16 cellular contexts compared by ENCODE assay signal in genomic region chr13:30154531-30154930, GRCh38.
A peak's percentile ranks its signal among the peaks of the same experiment; 100 is the strongest.
DNase-seq lines count a peak whose midpoint lies in the region; ATAC-seq lines count a peak whose summit lies in the region.
"Had no signal": no experiment of that assay in that cellular context is flagged by ENCODE, and none has a peak within 500 bp of the region (broad histone marks: within the 10 kb centered on the region; RNA-seq: fewer than 3 reads in every experiment).

No MANE protein-coding gene starts in this region.

- POLR2A ChIA-PET in CD8-positive, alpha-beta memory T cell (lab: Charles Lee), result no interaction called here

- H3K4me1 Mint-ChIP-seq in CD8-positive, alpha-beta memory T cell, result peaks cover 93 to 100% (median 98%) of the 10 kb centered on the region in 3 donors
- peaks cover 63% of the 10 kb centered on the region for H3K4me1 Mint-ChIP-seq in T-helper 17 cell
- H3K4me1 Mint-ChIP-seq in natural killer cell treated with Interleukin-12 subunit alpha and Interleukin-12 subunit beta and Interleukin-15 and Interleukin-18, amount 100 ng/mL, for 72 hours (ENCODE audit: low read depth in 2 of 2), result peaks cover 83 to 93% of the 10 kb centered on the region in 2 donors

- no peak overlapping the region for H3K27ac ChIP-seq in CD8-positive, alpha-beta memory T cell (ENCODE audit: low read depth, low read length)
- H3K27ac ChIP-seq in temporal lobe (ENCODE audit: low read depth, low read length), result peak overlapping the region; percentile 64
- no peak overlapping the region for H3K27ac ChIP-seq in effector memory CD4-positive, alpha-beta T cell (ENCODE audit: insufficient read depth, low read length, poor library complexity, severe bottlenecking)
- H3K27ac ChIP-seq: GM23248, PC-9 had no signal

- peaks cover 0 to 2% (median 0%) of the 10 kb centered on the region in 3 donors for H3K36me3 Mint-ChIP-seq in CD8-positive, alpha-beta memory T cell
- no peaks in the 10 kb centered on the region for H3K36me3 Mint-ChIP-seq in T-helper 17 cell (ENCODE audit: low read depth)
- no peaks in the 10 kb centered on the region for H3K36me3 Mint-ChIP-seq in natural killer cell treated with Interleukin-12 subunit alpha and Interleukin-12 subunit beta and Interleukin-15 and Interleukin-18, amount 100 ng/mL, for 72 hours

- CTCF ChIA-PET in CD8-positive, alpha-beta memory T cell (lab: Charles Lee), result interaction anchor here (1.0 to 14.7 kb wide), 2 partner anchors 9 to 24 kb away, joined by 4 to 276 read pairs; no protein-coding TSS in a partner anchor

- H3K4me3 ChIP-seq in CD8-positive, alpha-beta memory T cell (ENCODE audit: low read length), result no peak overlapping the region
- no peak overlapping the region for H3K4me3 ChIP-seq in effector memory CD4-positive, alpha-beta T cell (ENCODE audit: insufficient read depth, low read depth, low read length, poor library complexity, severe bottlenecking)
- H3K4me3 ChIP-seq: GM23248, PC-9 had no signal

- no peak for DNase-seq in CD8-positive, alpha-beta memory T cell
- DNase-seq in T-helper 17 cell (no peak), Kasumi-1 (lab: John Stamatoyannopoulos, UW) (no peak)
- no peak for DNase-seq in natural killer cell treated with Interleukin-12 subunit alpha and Interleukin-12 subunit beta and Interleukin-15 and Interleukin-18, amount 100 ng/mL, for 72 hours (ENCODE audit: low spot score)
- DNase-seq in effector memory CD4-positive, alpha-beta T cell, result no peak
- DNase-seq: GF-D8, KBM-7, NCI-H1417 treated with DMSO at 0.1 percent for 48 hours, NCI-H2029, NCI-H2171 treated with DMSO at 0.1 percent for 48 hours, NCI-H446 treated with DMSO at 0.1 percent for 48 hours, PC-9 had no signal

- no peaks in the 10 kb centered on the region for H3K9me3 ChIP-seq in CD8-positive, alpha-beta memory T cell (ENCODE audit: low read length)
- no peaks in the 10 kb centered on the region for H3K9me3 ChIP-seq in T-helper 17 cell (ENCODE audit: control insufficient read depth, low read length, poor library complexity, severe bottlenecking)
- H3K9me3 ChIP-seq in effector memory CD4-positive, alpha-beta T cell (ENCODE audit: control insufficient read depth, low read length), result no peaks in the 10 kb centered on the region

- H3K27me3 Mint-ChIP-seq in CD8-positive, alpha-beta memory T cell, result no peaks in the 10 kb centered on the region
- no peaks in the 10 kb centered on the region for H3K27me3 Mint-ChIP-seq in T-helper 17 cell
- H3K27me3 Mint-ChIP-seq in natural killer cell treated with Interleukin-12 subunit alpha and Interleukin-12 subunit beta and Interleukin-15 and Interleukin-18, amount 100 ng/mL, for 72 hours, result no peaks in the 10 kb centered on the region

- H3K9me3 Mint-ChIP-seq in CD8-positive, alpha-beta memory T cell, result no peaks in the 10 kb centered on the region
- H3K9me3 Mint-ChIP-seq in natural killer cell treated with Interleukin-12 subunit alpha and Interleukin-12 subunit beta and Interleukin-15 and Interleukin-18, amount 100 ng/mL, for 72 hours, result no peaks in the 10 kb centered on the region

- no peaks in the 10 kb centered on the region for H3K27me3 ChIP-seq in CD8-positive, alpha-beta memory T cell (ENCODE audit: insufficient read depth, low read length, poor library complexity, severe bottlenecking)
- H3K27me3 ChIP-seq in effector memory CD4-positive, alpha-beta T cell (replicated peaks; ENCODE audit: control insufficient read depth, insufficient read depth, low read length, poor library complexity, severe bottlenecking), result no peaks in the 10 kb centered on the region

- H3K27ac Mint-ChIP-seq in CD8-positive, alpha-beta memory T cell, result peak overlapping the region in 7 of 8 donors; percentile 13 to 93 (median 70)
- peak overlapping the region; percentile 85 for H3K27ac Mint-ChIP-seq in T-helper 17 cell
- peak overlapping the region; percentile 78 to 86 for H3K27ac Mint-ChIP-seq in natural killer cell treated with Interleukin-12 subunit alpha and Interleukin-12 subunit beta and Interleukin-15 and Interleukin-18, amount 100 ng/mL, for 72 hours

- H3K36me3 ChIP-seq in CD8-positive, alpha-beta memory T cell (ENCODE audit: insufficient read depth, low read length), result no peaks in the 10 kb centered on the region
- H3K36me3 ChIP-seq in effector memory CD4-positive, alpha-beta T cell (ENCODE audit: control insufficient read depth, insufficient read depth, low read length), result no peaks in the 10 kb centered on the region

- H3K4me1 ChIP-seq in CD8-positive, alpha-beta memory T cell (ENCODE audit: insufficient read depth, low read length), result peaks cover 57% of the 10 kb centered on the region
- H3K4me1 ChIP-seq in effector memory CD4-positive, alpha-beta T cell (ENCODE audit: control insufficient read depth, insufficient read depth, low read length, poor library complexity, severe bottlenecking), result peaks cover 39% of the 10 kb centered on the region

- no peak for ATAC-seq in T-helper 17 cell
- ATAC-seq in natural killer cell treated with Interleukin-12 subunit alpha and Interleukin-12 subunit beta and Interleukin-15 and Interleukin-18, amount 100 ng/mL, for 72 hours, result no peak
- no peak for ATAC-seq in HG03135 (IDR thresholded peaks at IDR 0.05; ENCODE audit: unreplicated experiment)
- ATAC-seq: HCT116 had no signal

- H3K4me3 Mint-ChIP-seq in CD8-positive, alpha-beta memory T cell, result peak overlapping the region in 4 of 7 donors; percentile 24 to 85 (median 52)
- H3K4me3 Mint-ChIP-seq in T-helper 17 cell, result no peak overlapping the region
- H3K4me3 Mint-ChIP-seq in natural killer cell treated with Interleukin-12 subunit alpha and Interleukin-12 subunit beta and Interleukin-15 and Interleukin-18, amount 100 ng/mL, for 72 hours, result peak overlapping the region; percentile 70
